ENCODE assay signal across 2 cellular contexts in genomic region chr17:64147110-64148016, GRCh38.
A peak's percentile ranks its signal among the peaks of the same experiment; 100 is the strongest.
TF ChIP-seq lines count a peak whose summit lies in the region.

No MANE protein-coding gene starts in this region.

TF ChIP-seq in Ishikawa, 13 proteins besides CTCF, POLR2A, EP300 and RAD21 (continued from another document):
- TF ChIP-seq REST (IDR thresholded peaks at IDR 0.05; ENCODE audit: low read depth) = no peak
- no peak for TF ChIP-seq TAF1 (IDR thresholded peaks at IDR 0.05; ENCODE audit: low read depth)
- TF ChIP-seq NFIC (IDR thresholded peaks at IDR 0.05) = 0 out of 2 replicates have a peak, but pooled peaks have one; percentile 36
- TF ChIP-seq YY1 (IDR thresholded peaks at IDR 0.05; ENCODE audit: low read depth) = no peak
- TF ChIP-seq CEBPB (IDR thresholded peaks at IDR 0.05) = peak; percentile 90
- TF ChIP-seq TCF12 (IDR thresholded peaks at IDR 0.05; ENCODE audit: low read depth) = peak; percentile 66
- no peak for TF ChIP-seq FOXM1 (IDR thresholded peaks at IDR 0.05; ENCODE audit: borderline replicate concordance, low read depth)
- TF ChIP-seq USF1 (IDR thresholded peaks at IDR 0.05) = peak; percentile 27; the same call in 1 of the 2 replicates
- no peak; the same call in 1 of the 2 replicates for TF ChIP-seq TEAD4 (IDR thresholded peaks at IDR 0.05)
- TF ChIP-seq MAX (IDR thresholded peaks at IDR 0.05) = no peak
- TF ChIP-seq EGR1 (IDR thresholded peaks at IDR 0.05) = no peak
- TF ChIP-seq ZBTB7A (IDR thresholded peaks at IDR 0.05; ENCODE audit: low read depth) = no peak

TF ChIP-seq in K562, 482 proteins besides CTCF, POLR2A, EP300 and RAD21 (continued from another document and continues in another):
- TF ChIP-seq RCOR1 (IDR thresholded peaks at IDR 0.05; ENCODE audit: borderline replicate concordance in 1 of 2, low read depth in 2 of 2, low read length in 2 of 2) (no peak), HIVEP1 (CRISPR knock-in tag; IDR thresholded peaks at IDR 0.05) (no peak), ZNF57 (CRISPR knock-in tag; IDR thresholded peaks at IDR 0.05) (no peak), SNIP1 (IDR thresholded peaks at IDR 0.05; ENCODE audit: low read depth) (no peak), ZFP1 (CRISPR knock-in tag; IDR thresholded peaks at IDR 0.05) (peak; percentile 35; the same call in 1 of the 2 replicates), ETV1 (tag; conservative IDR thresholded peaks at IDR 0.05; ENCODE audit: low read depth) (no peak), PREB (CRISPR knock-in tag; IDR thresholded peaks at IDR 0.05) (no peak), THRB (CRISPR knock-in tag; conservative IDR thresholded peaks at IDR 0.05) (no peak; the same call in 1 of the 2 replicates), ZNF584 (CRISPR knock-in tag; IDR thresholded peaks at IDR 0.05; ENCODE audit: low read depth) (no peak), BACH1 (tag; IDR thresholded peaks at IDR 0.05) (no peak), GATA2 (CRISPR knock-in tag; IDR thresholded peaks at IDR 0.05) (peak; percentile 39; the same call in 1 of the 2 replicates), ARID1B (IDR thresholded peaks at IDR 0.05) (no peak), POLR3A (IDR thresholded peaks at IDR 0.05; ENCODE audit: borderline replicate concordance, extremely low read depth, insufficient read depth, insufficient read length) (no peak), CAMTA2 (CRISPR knock-in tag; conservative IDR thresholded peaks at IDR 0.05) (no peak), ZBED1 (IDR thresholded peaks at IDR 0.05) (no peak; the same call in 1 of the 2 replicates), CCNT2 (IDR thresholded peaks at IDR 0.05; ENCODE audit: borderline replicate concordance, extremely low read depth, insufficient read length, low read depth, low read length) (no peak), TAL1 (IDR thresholded peaks at IDR 0.05) (no peak), ATF2 (CRISPR knock-in tag; IDR thresholded peaks at IDR 0.05) (no peak), HMGXB4 (CRISPR knock-in tag; IDR thresholded peaks at IDR 0.05) (no peak), TOE1 (IDR thresholded peaks at IDR 0.05; ENCODE audit: borderline replicate concordance) (no peak), TOE1 (CRISPR knock-in tag; IDR thresholded peaks at IDR 0.05; ENCODE audit: borderline replicate concordance, low read depth) (no peak), STAG1 (CRISPR knock-in tag; IDR thresholded peaks at IDR 0.05; ENCODE audit: borderline replicate concordance) (no peak), LEF1 (IDR thresholded peaks at IDR 0.05) (no peak), POLR2AphosphoS5 (IDR thresholded peaks at IDR 0.05; ENCODE audit: control insufficient read depth, insufficient read depth, low read depth, low read length) (peak; percentile 54; the same call in 1 of the 2 replicates), ETV6 (IDR thresholded peaks at IDR 0.05; ENCODE audit: borderline replicate concordance in 1 of 2, low read depth in 2 of 2, low read length in 1 of 2) (no peak), ETV6 (CRISPR knock-in tag; IDR thresholded peaks at IDR 0.05; ENCODE audit: borderline replicate concordance) (no peak), HOMEZ (CRISPR knock-in tag; IDR thresholded peaks at IDR 0.05) (no peak), ATF3 (IDR thresholded peaks at IDR 0.05) (peak; percentile 51), ATF3 (CRISPR knock-in tag; conservative IDR thresholded peaks at IDR 0.05) (no peak), TFAP4 (CRISPR knock-in tag; IDR thresholded peaks at IDR 0.05; ENCODE audit: borderline replicate concordance) (no peak), REST (CRISPR knock-in tag; IDR thresholded peaks at IDR 0.05; ENCODE audit: low read depth) (no peak), ZC3H8 (IDR thresholded peaks at IDR 0.05) (no peak), CREB3L1 (IDR thresholded peaks at IDR 0.05; ENCODE audit: borderline replicate concordance, low read depth) (0 out of 2 replicates have a peak, but pooled peaks have one; percentile 5), ZNF77 (CRISPR knock-in tag; IDR thresholded peaks at IDR 0.05) (peak; percentile 33; the same call in 1 of the 2 replicates), TBL1XR1 (IDR thresholded peaks at IDR 0.05; ENCODE audit: low read length in 2 of 2) (0 out of 4 replicates have a peak, but pooled peaks of 1 of the 2 experiments have one; percentile 69), MEF2A (IDR thresholded peaks at IDR 0.05; ENCODE audit: control insufficient read depth, low read depth, low read length) (no peak), FOXJ2 (tag; IDR thresholded peaks at IDR 0.05) (no peak), SMC3 (conservative IDR thresholded peaks at IDR 0.05; ENCODE audit: insufficient read depth, low read depth, low read length) (0 out of 2 replicates have a peak, but pooled peaks have one; percentile 5), MYBL2 (IDR thresholded peaks at IDR 0.05; ENCODE audit: low read depth) (no peak), MYBL2 (CRISPR knock-in tag; IDR thresholded peaks at IDR 0.05; ENCODE audit: borderline replicate concordance) (no peak), EWSR1 (IDR thresholded peaks at IDR 0.05; ENCODE audit: borderline replicate concordance, low read depth, partially characterized antibody) (peak; percentile 23), HINFP (tag; conservative IDR thresholded peaks at IDR 0.05; ENCODE audit: low read depth) (no peak), THRA (IDR thresholded peaks at IDR 0.05) (no peak)
